In genomic region chr2:149021271-149021719, GRCh38 we compare ENCODE assay signal across 12 cellular contexts. TPM values are rescaled to one million over a fixed set of nuclear protein-coding genes. Genes with fewer than 3 reads are reported as not detected.
A peak's percentile ranks its signal among the peaks of the same experiment; 100 is the strongest.
DNase-seq lines count a peak whose midpoint lies in the region; ATAC-seq and TF ChIP-seq lines count a peak whose summit lies in the region.
"Had no signal": no experiment of that assay in that cellular context is flagged by ENCODE, and none has a peak within 500 bp of the region (broad histone marks: within the 10 kb centered on the region; RNA-seq: fewer than 3 reads in every experiment).

No MANE protein-coding gene starts in this region.

- TF ChIP-seq CTCF in activated B cell treated with CpG ODN at 0.5 μM for 24 hours (IDR thresholded peaks at IDR 0.05) (no peak), natural killer cell (IDR thresholded peaks at IDR 0.05) (no peak)

- ATAC-seq in GM18858 (IDR thresholded peaks at IDR 0.05; ENCODE audit: unreplicated experiment): peak; percentile 71
- ATAC-seq in GM21619 (IDR thresholded peaks at IDR 0.05; ENCODE audit: unreplicated experiment): peak; percentile 69
- peak; percentile 70 for ATAC-seq in HG03175 (IDR thresholded peaks at IDR 0.05; ENCODE audit: unreplicated experiment)
- ATAC-seq in activated B cell treated with CpG ODN at 0.5 μM for 24 hours (ENCODE audit: low read depth): peak; percentile 60
- ATAC-seq in natural killer cell: no peak
- no peak for ATAC-seq in Right ventricle myocardium superior (ENCODE audit: poor library complexity)

- H3K9me3 Mint-ChIP-seq in activated B cell treated with CpG ODN at 0.5 μM for 24 hours (no peaks in the 10 kb centered on the region), natural killer cell (no peaks in the 10 kb centered on the region)
- H3K9me3 Mint-ChIP-seq: H9 had no signal

- H3K36me3 Mint-ChIP-seq in activated B cell treated with CpG ODN at 0.5 μM for 24 hours (ENCODE audit: low read depth) (no peaks in the 10 kb centered on the region), natural killer cell (no peaks in the 10 kb centered on the region)

- intact Hi-C loops in activated B cell treated with CpG ODN at 0.5 μM for 24 hours (cut with micrococcal nuclease) (loop anchor here (1.0 to 5.0 kb wide), 4 partner anchors 17 to 309 kb away; partner anchors contain the start of genes LYPD6 and LYPD6B), natural killer cell (cut with micrococcal nuclease) (no loop called here), Right ventricle myocardium superior (cut with DNase I) (no loop called here)

- peak overlapping the region; percentile 91 for H3K27ac Mint-ChIP-seq in activated B cell treated with CpG ODN at 0.5 μM for 24 hours
- H3K27ac Mint-ChIP-seq in natural killer cell: no peak overlapping the region

- H3K4me1 Mint-ChIP-seq in activated B cell treated with CpG ODN at 0.5 μM for 24 hours: peaks cover 55% of the 10 kb centered on the region
- peaks cover 8 to 10% of the 10 kb centered on the region in 2 donors for H3K4me1 Mint-ChIP-seq in natural killer cell

- POLR2A ChIA-PET in activated B cell treated with CpG ODN at 0.5 μM for 24 hours (lab: Charles Lee): interaction anchor here (0.7 to 1.3 kb wide), 6 partner anchors 16 to 1401 kb away, joined by 3 to 13 read pairs (median 8); no protein-coding TSS in a partner anchor

- H3K27me3 Mint-ChIP-seq in activated B cell treated with CpG ODN at 0.5 μM for 24 hours (no peaks in the 10 kb centered on the region), natural killer cell (ENCODE audit: low read depth in 2 of 2) (peaks cover 20 to 23% of the 10 kb centered on the region in 2 donors)

- no peak for DNase-seq in activated B cell treated with CpG ODN at 0.5 μM for 24 hours
- DNase-seq in activated naive CD4-positive, alpha-beta T cell treated with Interleukin-2 at 50 U/mL for 16 hours: no peak
- DNase-seq in natural killer cell: no peak
- no peak for DNase-seq in Right ventricle myocardium superior
- no peak for DNase-seq in stimulated activated naive CD4-positive, alpha-beta T cell treated with Interleukin-2 at 50 U/mL for 16 hours (lab: John Stamatoyannopoulos, UW)
- DNase-seq: foreskin fibroblast, H9, mammary epithelial cell, NCI-H1105 treated with DMSO at 0.1 percent for 48 hours had no signal

- H3K4me3 Mint-ChIP-seq in activated B cell treated with CpG ODN at 0.5 μM for 24 hours: peak overlapping the region; percentile 37
- H3K4me3 Mint-ChIP-seq in natural killer cell: no peak overlapping the region
- H3K4me3 Mint-ChIP-seq: H9 had no signal

- CTCF ChIA-PET in activated B cell treated with CpG ODN at 0.5 μM for 24 hours (lab: Charles Lee): interaction anchor here (0.7 to 1.1 kb wide), 3 partner anchors 9 to 997 kb away, joined by 3 to 5 read pairs (median 3); no protein-coding TSS in a partner anchor

RNA-seq across cellular contexts. Expression of gene LYPD6B, which starts 17.2 kb away (rescaled TPM):
- total RNA-seq in activated B cell treated with CpG ODN at 0.5 μM for 24 hours (0.58 and 1.4 TPM in 2 replicates), natural killer cell (not detected), Right ventricle myocardium superior (not detected)

Comparison
In these comparisons a context has a peak if more than half of its experiments do, and no peak if none do; other contexts are left out.
1. ATAC-seq: peak in GM18858 (single experiment), GM21619 (single experiment), HG03175 (single experiment) and activated B cell treated with CpG ODN at 0.5 μM for 24 hours (single experiment); none in natural killer cell (0 of 3) and Right ventricle myocardium superior (single experiment).